Comparison of ENCODE assay signal across 18 cellular contexts in genomic region chr21:45048026-45048698, GRCh38.
"Had no signal": no experiment of that assay in that cellular context is flagged by ENCODE, and none has a peak within 500 bp of the region (broad histone marks: within the 10 kb centered on the region; RNA-seq: fewer than 3 reads in every experiment).

No MANE protein-coding gene starts in this region.

- H3K4me1 ChIP-seq: body of pancreas, vagina had no signal

- H3K36me3 ChIP-seq: tibial nerve, vagina had no signal

- H3K27ac ChIP-seq: body of pancreas, dorsolateral prefrontal cortex, epithelial cell of prostate, vagina had no signal

- H3K4me3 ChIP-seq: body of pancreas, dorsolateral prefrontal cortex, tibial nerve, vagina had no signal

- H3K27me3 ChIP-seq: body of pancreas, tibial nerve, vagina had no signal

- H3K9me3 ChIP-seq: vagina had no signal

- DNase-seq: activated CD4-positive, alpha-beta memory T cell treated with anti-CD3 and anti-CD28 coated beads for 36 hours; activated CD4-positive, alpha-beta T cell treated with anti-CD3 and anti-CD28 coated beads for 36 hours; activated naive CD4-positive, alpha-beta T cell; activated naive CD8-positive, alpha-beta T cell treated with anti-CD3 and anti-CD28 coated beads for 36 hours; activated T-cell treated with anti-CD3 and anti-CD28 coated beads for 4 hours; amniotic stem cell; body of pancreas; dorsolateral prefrontal cortex; posterior cingulate gyrus; retina; stimulated activated CD4-positive, alpha-beta T cell treated with anti-CD3 and anti-CD28 coated beads, Interleukin-12 subunit alpha, Interleukin-12 subunit beta, amount 100 ng/mL, for 4 hours; stimulated activated CD4-positive, alpha-beta T cell treated with anti-CD3 and anti-CD28 coated beads, Interleukin-1b, Interleukin-23, amount 100 ng/mL, for 48 hours; stimulated activated CD8-positive, alpha-beta memory T cell treated with anti-CD3 and anti-CD28 coated beads, Interleukin-4, amount 100 ng/mL, for 48 hours; stimulated activated naive CD4-positive, alpha-beta T cell had no signal

- ATAC-seq: activated CD4-positive, alpha-beta T cell treated with anti-CD3 and anti-CD28 coated beads for 36 hours; body of pancreas; WTC11 had no signal
